Comparison of ENCODE assay signal across 8 cellular contexts in the genomic region with DNA sequence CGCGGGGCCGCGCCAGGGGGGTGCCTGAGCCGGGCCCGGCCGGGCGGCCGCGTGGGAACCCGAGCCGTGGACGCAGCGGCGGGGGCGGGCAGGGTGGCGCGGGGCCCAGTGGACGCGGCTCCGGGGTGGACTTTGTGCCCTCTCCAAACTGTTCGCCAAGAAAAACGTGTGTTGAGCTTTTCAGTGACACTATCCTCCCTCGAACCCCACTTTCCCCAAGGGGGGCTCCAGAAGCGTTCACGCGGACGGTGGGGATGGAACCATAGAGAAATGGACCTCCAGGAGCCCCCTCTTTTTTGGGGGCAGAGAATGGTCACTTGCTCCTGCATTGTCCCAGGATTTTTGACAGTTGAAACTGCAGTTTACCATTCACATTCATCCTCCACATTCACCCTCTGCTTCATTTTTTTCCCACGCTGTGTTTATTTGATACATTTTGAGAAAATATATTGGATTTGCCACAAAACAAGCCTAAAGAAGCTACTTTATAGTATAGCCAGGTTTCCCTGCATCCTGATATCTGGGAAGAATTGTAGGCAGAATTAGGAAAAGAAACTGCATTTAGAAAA. TPM values are rescaled to one million over a fixed set of nuclear protein-coding genes. Genes with fewer than 3 reads are reported as not detected.
A peak's percentile ranks its signal among the peaks of the same experiment; 100 is the strongest.
DNase-seq lines count a peak whose midpoint lies in the region; ATAC-seq, FAIRE-seq and TF ChIP-seq lines count a peak whose summit lies in the region.

No MANE protein-coding gene starts in this region.

- H3K27me3 ChIP-seq in HepG2 (ENCODE audit: control insufficient read depth in 1 of 2, insufficient read depth in 2 of 2, low read length in 2 of 2): no peaks in the 10 kb centered on the region; a peak in 1 of 5 replicates
- no peaks in the 10 kb centered on the region for H3K27me3 ChIP-seq in tibial artery

- ATAC-seq in activated naive CD8-positive, alpha-beta T cell treated with anti-CD3 and anti-CD28 coated beads, Interleukin-2, amount 50 U/mL, for 24 hours: no peak
- ATAC-seq in HepG2: no peak
- no peak for ATAC-seq in HG03039 (IDR thresholded peaks at IDR 0.05; ENCODE audit: unreplicated experiment)
- no peak for ATAC-seq in HG03135 (IDR thresholded peaks at IDR 0.05; ENCODE audit: unreplicated experiment)

- H3K4me1 ChIP-seq in HepG2 (ENCODE audit: insufficient read depth, low read length): peaks cover 31% of the 10 kb centered on the region
- H3K4me1 ChIP-seq in tibial artery: peaks cover 0 to 27% (median 14%) of the 10 kb centered on the region in 4 donors

- intact Hi-C loops in HepG2 (cut with micrococcal nuclease; ENCODE audit: unreplicated experiment) (no loop called here), tibial artery (cut with DNase I; ENCODE audit: low total_unique reads) (no loop called here)

- TF ChIP-seq EP300 in HepG2 (IDR thresholded peaks at IDR 0.05; ENCODE audit: low read depth in 2 of 2, low read length in 2 of 2): no peak; a peak in 1 of 4 replicates
- TF ChIP-seq EP300 in HepG2 (CRISPR knock-in tag; IDR thresholded peaks at IDR 0.05; ENCODE audit: borderline replicate concordance): no peak

- no peak for DNase-seq in activated T-cell treated with anti-CD3 and anti-CD28 coated beads, Interleukin-2, amount 50 U/mL, for 24 hours
- DNase-seq in activated T-cell treated with anti-CD3 and anti-CD28 coated beads, Interleukin-2, amount 50 U/mL, for 1 hour: no peak
- no peak for DNase-seq in activated naive CD8-positive, alpha-beta T cell treated with anti-CD3 and anti-CD28 coated beads, Interleukin-2, amount 50 U/mL, for 24 hours
- DNase-seq in HepG2 (ENCODE audit: low spot score): peak; percentile 36
- no peak for DNase-seq in tibial artery
- DNase-seq in NCI-H2196 treated with DMSO at 0.1 percent for 48 hours (lab: John Stamatoyannopoulos, UW; ENCODE audit: unreplicated experiment): no peak

- peak; percentile 48 to 53; a peak in 3 of 4 replicates for TF ChIP-seq POLR2A in HepG2 (IDR thresholded peaks at IDR 0.05; ENCODE audit: insufficient read depth in 1 of 2, low read depth in 2 of 2, low read length in 2 of 2)

- peaks cover 8% of the 10 kb centered on the region; the same call in 1 of the 2 replicates for H4K20me1 ChIP-seq in HepG2 (ENCODE audit: insufficient read depth, low read length)

- peak overlapping the region; percentile 97 for H3K27ac Mint-ChIP-seq in activated T-cell treated with anti-CD3 and anti-CD28 coated beads, Interleukin-2, amount 50 U/mL, for 24 hours
- H3K27ac Mint-ChIP-seq in activated naive CD8-positive, alpha-beta T cell treated with anti-CD3 and anti-CD28 coated beads, Interleukin-2, amount 50 U/mL, for 24 hours: peak overlapping the region; percentile 96

- H3K36me3 ChIP-seq in HepG2 (replicated peaks in 1 of 2; ENCODE audit: control insufficient read depth in 1 of 2, insufficient read depth in 2 of 2, low read length in 2 of 2) (no peaks in the 10 kb centered on the region), tibial artery (no peaks in the 10 kb centered on the region)

- no peak for FAIRE-seq in HepG2 (lab: Jason Lieb, UNC)

- no peaks in the 10 kb centered on the region for H3K9me3 Mint-ChIP-seq in activated T-cell treated with anti-CD3 and anti-CD28 coated beads, Interleukin-2, amount 50 U/mL, for 24 hours
- H3K9me3 Mint-ChIP-seq in activated naive CD8-positive, alpha-beta T cell treated with anti-CD3 and anti-CD28 coated beads, Interleukin-2, amount 50 U/mL, for 24 hours: peaks cover under 1% of the 10 kb centered on the region

- H3K4me3 Mint-ChIP-seq in activated T-cell treated with anti-CD3 and anti-CD28 coated beads, Interleukin-2, amount 50 U/mL, for 24 hours: peak overlapping the region; percentile 87
- H3K4me3 Mint-ChIP-seq in activated naive CD8-positive, alpha-beta T cell treated with anti-CD3 and anti-CD28 coated beads, Interleukin-2, amount 50 U/mL, for 24 hours: peak overlapping the region; percentile 98

- H3K27ac ChIP-seq in HepG2 (ENCODE audit: extremely low read length, insufficient read depth, low read length) (peak overlapping the region; percentile 91), tibial artery (peak overlapping the region; percentile 92 to 94)

- CTCF ChIA-PET in HepG2 (lab: Yijun Ruan, JAX; ENCODE audit: low intra/inter-chr PET ratio, low total read pairs): no interaction called here

- POLR2A ChIA-PET in HepG2 (lab: Yijun Ruan, JAX): interaction anchor here (0.9 to 1.9 kb wide), 2 partner anchors 8 to 1288 kb away, joined by 3 to 10 read pairs; no protein-coding TSS in a partner anchor

- peak overlapping the region; percentile 2 for H2AFZ ChIP-seq in HepG2 (ENCODE audit: low read length)

- H3K79me2 ChIP-seq in HepG2 (ENCODE audit: insufficient read depth, low read length): peaks cover 28% of the 10 kb centered on the region

- TF ChIP-seq CTCF in HepG2 (CRISPR knock-in tag; IDR thresholded peaks at IDR 0.05) (no peak), tibial artery (IDR thresholded peaks at IDR 0.05) (no peak)

- WGBS in HepG2 (ENCODE audit: low lambda C conversion rate): 0% methylated on average over 12 of the region's 29 CpGs

- no peaks in the 10 kb centered on the region for H3K9me3 ChIP-seq in HepG2 (ENCODE audit: low read length)
- H3K9me3 ChIP-seq in tibial artery: no peaks in the 10 kb centered on the region

- H3K4me1 Mint-ChIP-seq in activated T-cell treated with anti-CD3 and anti-CD28 coated beads, Interleukin-2, amount 50 U/mL, for 24 hours (ENCODE audit: low read depth): peaks cover 38% of the 10 kb centered on the region
- peaks cover 40% of the 10 kb centered on the region for H3K4me1 Mint-ChIP-seq in activated naive CD8-positive, alpha-beta T cell treated with anti-CD3 and anti-CD28 coated beads, Interleukin-2, amount 50 U/mL, for 24 hours

- H3K36me3 Mint-ChIP-seq in activated T-cell treated with anti-CD3 and anti-CD28 coated beads, Interleukin-2, amount 50 U/mL, for 24 hours (ENCODE audit: low read depth): peaks cover 33% of the 10 kb centered on the region
- peaks cover 8% of the 10 kb centered on the region for H3K36me3 Mint-ChIP-seq in activated naive CD8-positive, alpha-beta T cell treated with anti-CD3 and anti-CD28 coated beads, Interleukin-2, amount 50 U/mL, for 24 hours (ENCODE audit: low read depth)

- BruUV-seq in HepG2 (replicated peaks; lab: Mats Ljungman, UMichigan): TSS peak; percentile 67

- in situ Hi-C loops in HepG2 (cut with HindIII; ENCODE audit: extremely low pct_ligation_motif_present, low pct_unique_long_range_greater_than_20kb): no loop called here

- no peaks in the 10 kb centered on the region for H3K27me3 Mint-ChIP-seq in activated T-cell treated with anti-CD3 and anti-CD28 coated beads, Interleukin-2, amount 50 U/mL, for 24 hours
- H3K27me3 Mint-ChIP-seq in activated naive CD8-positive, alpha-beta T cell treated with anti-CD3 and anti-CD28 coated beads, Interleukin-2, amount 50 U/mL, for 24 hours: no peaks in the 10 kb centered on the region

- H3K4me3 ChIP-seq in HepG2 (replicated peaks in 1 of 3; ENCODE audit: insufficient read depth in 1 of 3, low read depth in 2 of 3, low read length in 3 of 3) (peak overlapping the region; percentile 90 to 97 (median 94)), tibial artery (peak overlapping the region; percentile 88 to 91)

- TF ChIP-seq RAD21 in HepG2 (CRISPR knock-in tag; IDR thresholded peaks at IDR 0.05): no peak

- peak overlapping the region; percentile 96 for H3K4me2 ChIP-seq in HepG2 (ENCODE audit: low read depth, low read length)

- H3K9ac ChIP-seq in HepG2 (ENCODE audit: insufficient read depth, low read depth, low read length): peak overlapping the region; percentile 96

TF ChIP-seq in HepG2, 621 proteins besides CTCF, POLR2A, EP300 and RAD21 (continues in another document):
- TF ChIP-seq, protein P1, sequence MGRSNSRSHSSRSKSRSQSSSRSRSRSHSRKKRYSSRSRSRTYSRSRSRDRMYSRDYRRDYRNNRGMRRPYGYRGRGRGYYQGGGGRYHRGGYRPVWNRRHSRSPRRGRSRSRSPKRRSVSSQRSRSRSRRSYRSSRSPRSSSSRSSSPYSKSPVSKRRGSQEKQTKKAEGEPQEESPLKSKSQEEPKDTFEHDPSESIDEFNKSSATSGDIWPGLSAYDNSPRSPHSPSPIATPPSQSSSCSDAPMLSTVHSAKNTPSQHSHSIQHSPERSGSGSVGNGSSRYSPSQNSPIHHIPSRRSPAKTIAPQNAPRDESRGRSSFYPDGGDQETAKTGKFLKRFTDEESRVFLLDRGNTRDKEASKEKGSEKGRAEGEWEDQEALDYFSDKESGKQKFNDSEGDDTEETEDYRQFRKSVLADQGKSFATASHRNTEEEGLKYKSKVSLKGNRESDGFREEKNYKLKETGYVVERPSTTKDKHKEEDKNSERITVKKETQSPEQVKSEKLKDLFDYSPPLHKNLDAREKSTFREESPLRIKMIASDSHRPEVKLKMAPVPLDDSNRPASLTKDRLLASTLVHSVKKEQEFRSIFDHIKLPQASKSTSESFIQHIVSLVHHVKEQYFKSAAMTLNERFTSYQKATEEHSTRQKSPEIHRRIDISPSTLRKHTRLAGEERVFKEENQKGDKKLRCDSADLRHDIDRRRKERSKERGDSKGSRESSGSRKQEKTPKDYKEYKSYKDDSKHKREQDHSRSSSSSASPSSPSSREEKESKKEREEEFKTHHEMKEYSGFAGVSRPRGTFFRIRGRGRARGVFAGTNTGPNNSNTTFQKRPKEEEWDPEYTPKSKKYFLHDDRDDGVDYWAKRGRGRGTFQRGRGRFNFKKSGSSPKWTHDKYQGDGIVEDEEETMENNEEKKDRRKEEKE (IDR thresholded peaks at IDR 0.05): no peak

RNA-seq across cellular contexts. Expression of a gene that starts 2.8 kb away (rescaled TPM):
- 7.4 and 11.1 TPM in 2 replicates for total RNA-seq in HepG2 (2016; rRNA removed; fragmentation: Illumina TruSeq; extraction: Trizol)
- 1.6 and 2.1 TPM in 2 replicates for total RNA-seq in HepG2 (2016; cell fraction: cytosol; rRNA removed; fragmentation: Illumina TruSeq; extraction: Trizol; ENCODE audit: low read depth)
- 7.9 and 9.1 TPM in 2 replicates for total RNA-seq in HepG2 (2016; cell fraction: insoluble cytoplasmic fraction; rRNA removed; fragmentation: Illumina TruSeq; extraction: Trizol)
- total RNA-seq in HepG2 (2016; cell fraction: membrane; rRNA removed; fragmentation: Illumina TruSeq; extraction: Trizol): 4.1 and 4.8 TPM in 2 replicates
- total RNA-seq in HepG2 (2016; cell fraction: nucleus; rRNA removed; fragmentation: Illumina TruSeq; extraction: Trizol): 20.1 and 25.7 TPM in 2 replicates
- 9.9 and 10.9 TPM in 2 replicates for polyA plus RNA-seq in HepG2 (2011; rRNA removed)
- 8.4 and 8.9 TPM in 2 replicates for polyA plus RNA-seq in HepG2 (2011; cell fraction: cytosol; rRNA removed)
- polyA plus RNA-seq in HepG2 (2011; cell fraction: nucleus; rRNA removed): 15.8 and 16.8 TPM in 2 replicates
- 7.8 and 9.0 TPM in 2 replicates for polyA plus RNA-seq in HepG2 (2012)
- 0.77 and 1.1 TPM in 2 replicates for polyA plus RNA-seq in HepG2 (2016; cell fraction: cytosol; fragmentation: Illumina TruSeq; extraction: Trizol; ENCODE audit: low read depth)
- polyA plus RNA-seq in HepG2 (2016; cell fraction: insoluble cytoplasmic fraction; fragmentation: Illumina TruSeq; extraction: Trizol; ENCODE audit: low read depth): 6.8 and 7.6 TPM in 2 replicates
- polyA plus RNA-seq in HepG2 (2016; cell fraction: membrane; fragmentation: Illumina TruSeq; extraction: Trizol; ENCODE audit: low read depth): 1.6 and 1.7 TPM in 2 replicates
- 13.9 and 14.0 TPM in 2 replicates for polyA plus RNA-seq in HepG2 (2016; cell fraction: nucleus; fragmentation: Illumina TruSeq; extraction: Trizol; ENCODE audit: insufficient read depth, low read depth)
- polyA minus RNA-seq in HepG2 (2011; rRNA and poly(A)+ RNA removed; ENCODE audit: low replicate concordance): 28.2 and 31.3 TPM in 2 replicates
- polyA minus RNA-seq in HepG2 (2011; cell fraction: cytosol; rRNA and poly(A)+ RNA removed): 11.1 and 13.6 TPM in 2 replicates
- polyA minus RNA-seq in HepG2 (2011; cell fraction: nucleus; rRNA and poly(A)+ RNA removed): 69.6 and 70.4 TPM in 2 replicates
